11 cellular contexts compared by ENCODE assay signal in the genomic region with DNA sequence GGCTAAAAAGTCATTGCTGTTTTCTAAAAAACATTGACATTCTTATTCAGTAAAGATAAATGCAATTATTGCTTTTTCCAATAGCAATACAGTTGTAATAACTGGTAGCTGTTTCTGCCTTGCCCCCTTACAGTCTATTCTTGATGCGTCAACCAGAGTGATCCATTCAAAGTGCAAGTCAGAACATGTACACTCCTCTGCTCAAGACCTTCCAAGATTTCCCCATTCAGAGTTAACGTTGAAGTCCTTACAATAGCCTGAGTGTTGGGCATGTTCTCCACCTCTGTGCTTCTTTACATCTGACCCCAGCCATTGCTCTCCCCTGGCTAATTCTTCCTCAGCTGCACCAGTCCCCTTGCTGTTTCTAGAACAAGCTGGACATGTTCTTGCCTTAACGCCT.
"Had no signal": no experiment of that assay in that cellular context is flagged by ENCODE, and none has a peak within 500 bp of the region (broad histone marks: within the 10 kb centered on the region; RNA-seq: fewer than 3 reads in every experiment).

No MANE protein-coding gene starts in this region.

- ATAC-seq: activated T-cell treated with anti-CD3 and anti-CD28 coated beads, Interleukin-2, amount 50 U/mL, for 4 hours; left ventricle myocardium superior had no signal

- H3K27me3 ChIP-seq: dorsolateral prefrontal cortex, ovary had no signal

- DNase-seq: activated CD4-positive, alpha-beta T cell treated with anti-CD3 and anti-CD28 coated beads for 1 hour; activated CD4-positive, alpha-beta T cell treated with anti-CD3 and anti-CD28 coated beads, Interleukin-2, amount 50 U/mL, for 48 hours; activated effector memory CD4-positive, alpha-beta T cell treated with anti-CD3 and anti-CD28 coated beads, Interleukin-2, amount 50 U/mL, for 16 hours; activated T-cell treated with anti-CD3 and anti-CD28 coated beads, Interleukin-2, amount 50 U/mL, for 4 hours; amygdala; dorsolateral prefrontal cortex; foreskin melanocyte; left ventricle myocardium superior; ovary; stimulated activated CD4-positive, alpha-beta T cell treated with anti-CD3 and anti-CD28 coated beads, Interleukin-4, amount 100 ng/mL, for 1 hour; stimulated activated CD8-positive, alpha-beta memory T cell treated with anti-CD3 and anti-CD28 coated beads, Interleukin-4, amount 100 ng/mL, for 48 hours had no signal

- H3K9me3 ChIP-seq: ovary had no signal

- H3K27ac ChIP-seq: dorsolateral prefrontal cortex, ovary had no signal

- H3K36me3 ChIP-seq: ovary had no signal

- H3K4me3 ChIP-seq: dorsolateral prefrontal cortex, ovary had no signal
